ENCODE assay signal across 19 cellular contexts in genomic region chr11:126362879-126363655, GRCh38. TPM values are rescaled to one million over a fixed set of nuclear protein-coding genes. Genes with fewer than 3 reads are reported as not detected.
DNase-seq lines count a peak whose midpoint lies in the region; ATAC-seq and TF ChIP-seq lines count a peak whose summit lies in the region.
"Had no signal": no experiment of that assay in that cellular context is flagged by ENCODE, and none has a peak within 500 bp of the region (broad histone marks: within the 10 kb centered on the region; RNA-seq: fewer than 3 reads in every experiment).

No MANE protein-coding gene starts in this region.

- no peak for DNase-seq in RWPE1 (ENCODE audit: low spot score)
- DNase-seq in caudate nucleus (lab: John Stamatoyannopoulos, UW): no peak
- DNase-seq in natural killer cell treated with Interleukin-12 subunit alpha and Interleukin-12 subunit beta and Interleukin-15 and Interleukin-18, amount 100 ng/mL, for 72 hours (ENCODE audit: low spot score): peak; percentile 15
- no peak for DNase-seq in KG1 (lab: John Stamatoyannopoulos, UW)
- DNase-seq: activated CD4-positive, CD25-positive, alpha-beta regulatory T cell; colonic mucosa; MG63; NCI-H1694; NCI-H446; SHP77; stimulated activated CD4-positive, alpha-beta T cell treated with anti-CD3 and anti-CD28 coated beads, Interleukin-2, amount 100 ng/mL, for 48 hours; T-helper 2 cell had no signal

- H3K27ac Mint-ChIP-seq in natural killer cell treated with Interleukin-12 subunit alpha and Interleukin-12 subunit beta and Interleukin-15 and Interleukin-18, amount 100 ng/mL, for 72 hours: no peak overlapping the region
- no peak overlapping the region for H3K27ac Mint-ChIP-seq in stimulated activated memory B cell treated with anti-CD40 and anti-IgM and Interleukin-4, amounts not matched to agents 10 μg/mL and 1 μg/mL and 100 μg/mL, for 72 hours

- H3K4me3 Mint-ChIP-seq in natural killer cell treated with Interleukin-12 subunit alpha and Interleukin-12 subunit beta and Interleukin-15 and Interleukin-18, amount 100 ng/mL, for 72 hours: no peak overlapping the region
- no peak overlapping the region for H3K4me3 Mint-ChIP-seq in stimulated activated memory B cell treated with anti-CD40 and anti-IgM and Interleukin-4, amounts not matched to agents 10 μg/mL and 1 μg/mL and 100 μg/mL, for 72 hours

- no peaks in the 10 kb centered on the region for H3K36me3 Mint-ChIP-seq in natural killer cell treated with Interleukin-12 subunit alpha and Interleukin-12 subunit beta and Interleukin-15 and Interleukin-18, amount 100 ng/mL, for 72 hours
- H3K36me3 Mint-ChIP-seq in stimulated activated memory B cell treated with anti-CD40 and anti-IgM and Interleukin-4, amounts not matched to agents 10 μg/mL and 1 μg/mL and 100 μg/mL, for 72 hours: no peaks in the 10 kb centered on the region

- H3K9me3 Mint-ChIP-seq in natural killer cell treated with Interleukin-12 subunit alpha and Interleukin-12 subunit beta and Interleukin-15 and Interleukin-18, amount 100 ng/mL, for 72 hours: no peaks in the 10 kb centered on the region
- H3K9me3 Mint-ChIP-seq in stimulated activated memory B cell treated with anti-CD40 and anti-IgM and Interleukin-4, amounts not matched to agents 10 μg/mL and 1 μg/mL and 100 μg/mL, for 72 hours: no peaks in the 10 kb centered on the region

- POLR2A ChIA-PET in RWPE1 (lab: Yijun Ruan, JAX; ENCODE audit: low non-redundant PET): no interaction called here

- H3K27ac ChIP-seq in RWPE1 (peak overlapping the region; percentile 41), caudate nucleus (ENCODE audit: low read depth, low read length) (peak overlapping the region; percentile 86), temporal lobe (ENCODE audit: low read depth, low read length) (peak overlapping the region; percentile 90)
- H3K27ac ChIP-seq: BLaER1 treated with 17β-estradiol and CSF1 and Interleukin-3, amounts not matched to agents 10 nM and 100 nM; colonic mucosa; epithelial cell of prostate; right lobe of liver; thoracic aorta had no signal

- peaks cover 23 to 32% of the 10 kb centered on the region in 2 donors for H3K4me1 Mint-ChIP-seq in natural killer cell treated with Interleukin-12 subunit alpha and Interleukin-12 subunit beta and Interleukin-15 and Interleukin-18, amount 100 ng/mL, for 72 hours (ENCODE audit: low read depth in 2 of 2)
- no peaks in the 10 kb centered on the region for H3K4me1 Mint-ChIP-seq in stimulated activated memory B cell treated with anti-CD40 and anti-IgM and Interleukin-4, amounts not matched to agents 10 μg/mL and 1 μg/mL and 100 μg/mL, for 72 hours

- H3K27me3 Mint-ChIP-seq in natural killer cell treated with Interleukin-12 subunit alpha and Interleukin-12 subunit beta and Interleukin-15 and Interleukin-18, amount 100 ng/mL, for 72 hours: no peaks in the 10 kb centered on the region
- no peaks in the 10 kb centered on the region for H3K27me3 Mint-ChIP-seq in stimulated activated memory B cell treated with anti-CD40 and anti-IgM and Interleukin-4, amounts not matched to agents 10 μg/mL and 1 μg/mL and 100 μg/mL, for 72 hours

- no peak for ATAC-seq in natural killer cell treated with Interleukin-12 subunit alpha and Interleukin-12 subunit beta and Interleukin-15 and Interleukin-18, amount 100 ng/mL, for 72 hours
- ATAC-seq in stimulated activated memory B cell treated with anti-CD40 and anti-IgM and Interleukin-4, amounts not matched to agents 10 μg/mL and 1 μg/mL and 100 μg/mL, for 72 hours: no peak
- no peak for ATAC-seq in GM21360 (IDR thresholded peaks at IDR 0.05; ENCODE audit: unreplicated experiment)
- ATAC-seq: right lobe of liver had no signal

- CTCF ChIA-PET in RWPE1 (lab: Yijun Ruan, JAX): no interaction called here

- no peak for TF ChIP-seq CTCF in RWPE1 (conservative IDR thresholded peaks at IDR 0.05; ENCODE audit: low read depth)

RNA-seq across cellular contexts. Expression of gene ST3GAL4, which starts 7.6 kb away (rescaled TPM):
- 10 to 100 TPM; 60.4 to 60.9 TPM for total RNA-seq in natural killer cell treated with Interleukin-12 subunit alpha and Interleukin-12 subunit beta and Interleukin-15 and Interleukin-18, amount 100 ng/mL, for 72 hours
- total RNA-seq in temporal lobe: 9.1 TPM

RNA-seq across cellular contexts. Expression of gene DCPS, which starts 59.2 kb away (rescaled TPM):
- total RNA-seq in natural killer cell treated with Interleukin-12 subunit alpha and Interleukin-12 subunit beta and Interleukin-15 and Interleukin-18, amount 100 ng/mL, for 72 hours: 10 to 100 TPM; 32.8 to 46.7 TPM
- total RNA-seq in temporal lobe: 3.0 TPM
